In genomic region chr9:133747309-133747708, GRCh38 we compare ENCODE assay signal across 2 cellular contexts.
TF ChIP-seq lines count a peak whose summit lies in the region.

No MANE protein-coding gene starts in this region.

TF ChIP-seq in HEK293, 187 proteins besides CTCF, POLR2A, EP300 and RAD21 (continued from another document):
- TF ChIP-seq PRDM6 (tag by site-specific recombination; IDR thresholded peaks at IDR 0.05) (peak; percentile 41; the same call in 1 of the 2 replicates), ZNF837 (tag by site-specific recombination; IDR thresholded peaks at IDR 0.05) (no peak), KLF7 (tag by site-specific recombination; IDR thresholded peaks at IDR 0.05; ENCODE audit: borderline replicate concordance) (no peak)

TF ChIP-seq in K562, 482 proteins besides CTCF, POLR2A, EP300 and RAD21 (continued from another document):
- TF ChIP-seq PBX2 (CRISPR knock-in tag; IDR thresholded peaks at IDR 0.05; ENCODE audit: low read depth) (no peak), PBX2 (tag; conservative IDR thresholded peaks at IDR 0.05; ENCODE audit: low read depth) (peak; percentile 60), ZNF778 (CRISPR knock-in tag; IDR thresholded peaks at IDR 0.05) (no peak), TCF3 (CRISPR knock-in tag; IDR thresholded peaks at IDR 0.05) (peak; percentile 60)
